8 cellular contexts compared by ENCODE assay signal in genomic region chr1:229342305-229342901, GRCh38. TPM values are rescaled to one million over a fixed set of nuclear protein-coding genes. Genes with fewer than 3 reads are reported as not detected.
A peak's percentile ranks its signal among the peaks of the same experiment; 100 is the strongest.
DNase-seq lines count a peak whose midpoint lies in the region; ATAC-seq lines count a peak whose summit lies in the region.

No MANE protein-coding gene starts in this region.

- H3K18ac ChIP-seq in mesendoderm (ENCODE audit: low read length), result peak overlapping the region; percentile 82

- no CpG with 5 or more reads among the region's 73 CpGs for WGBS in mesendoderm (ENCODE audit: extremely low coverage, insufficient coverage, low lambda C conversion rate)

- no peaks in the 10 kb centered on the region for H3K9me3 ChIP-seq in CD4-positive, alpha-beta memory T cell (ENCODE audit: control insufficient read depth in 1 of 2, low read length in 2 of 2)

- CTCF ChIA-PET in CD4-positive, alpha-beta memory T cell (lab: Charles Lee; ENCODE audit: partially characterized antibody), result interaction anchor here (1.3 to 2.2 kb wide), 2 partner anchors 8 to 84 kb away, joined by 3 to 4 read pairs; no protein-coding TSS in a partner anchor

- peak overlapping the region; percentile 20 for H3K4ac ChIP-seq in mesendoderm (ENCODE audit: low read depth, low read length)

- H2AK5ac ChIP-seq in mesendoderm (ENCODE audit: low read length), result no peak overlapping the region

- peak; percentile 85 to 89 (median 86) for DNase-seq in CD4-positive, alpha-beta memory T cell
- DNase-seq in NCI-H82 treated with DMSO at 0.1 percent for 48 hours (lab: John Stamatoyannopoulos, UW; ENCODE audit: unreplicated experiment) (peak; percentile 76), mesendoderm (peak; percentile 83)
- peak; percentile 51 to 62 for DNase-seq in activated CD8-positive, alpha-beta memory T cell treated with anti-CD3 and anti-CD28 coated beads for 4 hours (ENCODE audit: low read depth in 2 of 2)
- DNase-seq in effector memory CD8-positive, alpha-beta T cell, result peak; percentile 75 to 78 (median 76)
- DNase-seq in stimulated activated CD8-positive, alpha-beta memory T cell treated with anti-CD3 and anti-CD28 coated beads, Interleukin-15, amount 100 ng/mL, for 1 hour (ENCODE audit: low read depth), result peak; percentile 58

- H3K79me1 ChIP-seq in mesendoderm (ENCODE audit: low read length), result peaks cover 2% of the 10 kb centered on the region

- H3K4me3 Mint-ChIP-seq in CD4-positive, alpha-beta memory T cell, result peak overlapping the region; percentile 77 to 92 (median 85)
- peak overlapping the region; percentile 95 for H3K4me3 Mint-ChIP-seq in effector memory CD8-positive, alpha-beta T cell

- H3K9ac ChIP-seq in mesendoderm (ENCODE audit: low read length), result peak overlapping the region; percentile 81

- peaks cover 4 to 6% of the 10 kb centered on the region in 2 donors for H3K27me3 Mint-ChIP-seq in CD4-positive, alpha-beta memory T cell
- H3K27me3 Mint-ChIP-seq in effector memory CD8-positive, alpha-beta T cell, result peaks cover 9 to 25% of the 10 kb centered on the region in 2 donors

- peak overlapping the region; percentile 96 for H3K56ac ChIP-seq in mesendoderm (ENCODE audit: low read length)

- no peaks in the 10 kb centered on the region for H3K36me3 ChIP-seq in CD4-positive, alpha-beta memory T cell (ENCODE audit: insufficient read depth, low read length)
- H3K36me3 ChIP-seq in mesendoderm (ENCODE audit: control insufficient read depth, insufficient read depth, low read length), result no peaks in the 10 kb centered on the region

- peak overlapping the region; percentile 68 for H3K27ac ChIP-seq in CD4-positive, alpha-beta memory T cell (ENCODE audit: low read depth, low read length)
- H3K27ac ChIP-seq in mesendoderm (ENCODE audit: low read depth, low read length), result peak overlapping the region; percentile 54

- peak overlapping the region; percentile 66 for H3K23ac ChIP-seq in mesendoderm (ENCODE audit: low read length)

- peak overlapping the region in 6 of 7 donors; percentile 58 to 89 (median 71) for H3K27ac Mint-ChIP-seq in CD4-positive, alpha-beta memory T cell
- peak overlapping the region in 1 of 2 donors; percentile 92 for H3K27ac Mint-ChIP-seq in effector memory CD8-positive, alpha-beta T cell

- H3K4me2 ChIP-seq in mesendoderm (ENCODE audit: low read length), result peak overlapping the region; percentile 67

- H2BK15ac ChIP-seq in mesendoderm (replicated peaks; ENCODE audit: low read depth), result no peak overlapping the region

- H2BK5ac ChIP-seq in mesendoderm (ENCODE audit: low read length), result no peak overlapping the region

- intact Hi-C loops in CD4-positive, alpha-beta memory T cell (cut with micrococcal nuclease), result loop anchor here (1.0 to 5.0 kb wide), 4 partner anchors 71 to 605 kb away; partner anchors contain the start of genes ABCB10, NUP133, RAB4A and RHOU

- peaks cover 25 to 51% (median 39%) of the 10 kb centered on the region in 4 donors for H3K4me1 Mint-ChIP-seq in CD4-positive, alpha-beta memory T cell
- peaks cover 18 to 40% of the 10 kb centered on the region in 2 donors for H3K4me1 Mint-ChIP-seq in effector memory CD8-positive, alpha-beta T cell (ENCODE audit: low read depth in 2 of 2)

- no peaks in the 10 kb centered on the region for H3K79me2 ChIP-seq in mesendoderm (ENCODE audit: control insufficient read depth, insufficient read depth, low read length)

- H3K27me3 ChIP-seq in CD4-positive, alpha-beta memory T cell (ENCODE audit: insufficient read depth, low read length), result no peaks in the 10 kb centered on the region
- no peaks in the 10 kb centered on the region for H3K27me3 ChIP-seq in mesendoderm (ENCODE audit: insufficient read depth, low read length, poor library complexity)

- H4K5ac ChIP-seq in mesendoderm (ENCODE audit: low read length), result no peak overlapping the region

- no peak overlapping the region for H4K8ac ChIP-seq in mesendoderm (ENCODE audit: low read depth, low read length)

- no peak overlapping the region for H2BK120ac ChIP-seq in mesendoderm (ENCODE audit: low read depth, low read length)

- peak overlapping the region in 1 of 2 donors; percentile 67 for H3K4me3 ChIP-seq in CD4-positive, alpha-beta memory T cell (ENCODE audit: low read length in 2 of 2)
- H3K4me3 ChIP-seq in mesendoderm (ENCODE audit: low read length), result peak overlapping the region; percentile 72

- peaks cover 0 to 14% of the 10 kb centered on the region in 2 donors for H3K36me3 Mint-ChIP-seq in CD4-positive, alpha-beta memory T cell
- H3K36me3 Mint-ChIP-seq in effector memory CD8-positive, alpha-beta T cell (ENCODE audit: insufficient read depth), result peaks cover 15% of the 10 kb centered on the region

- peaks cover 55% of the 10 kb centered on the region for H3K4me1 ChIP-seq in CD4-positive, alpha-beta memory T cell (ENCODE audit: insufficient read depth, low read length)
- H3K4me1 ChIP-seq in mesendoderm (ENCODE audit: control insufficient read depth, low read depth, low read length), result no peaks in the 10 kb centered on the region

- POLR2A ChIA-PET in CD4-positive, alpha-beta memory T cell (lab: Charles Lee; ENCODE audit: partially characterized antibody), result interaction anchor here (0.5 to 3.9 kb wide), 15 partner anchors 8 to 607 kb away, joined by 3 to 21 read pairs (median 4); partner anchors contain the start of genes ABCB10, NUP133, RAB4A and RHOU

- peaks cover 0 to 2% (median 0%) of the 10 kb centered on the region in 8 donors for H3K9me3 Mint-ChIP-seq in CD4-positive, alpha-beta memory T cell
- no peaks in the 10 kb centered on the region for H3K9me3 Mint-ChIP-seq in effector memory CD8-positive, alpha-beta T cell

- peak; percentile 63 for ATAC-seq in GM19395 (IDR thresholded peaks at IDR 0.05; ENCODE audit: unreplicated experiment)
- peak; percentile 63 for ATAC-seq in HG03520 (IDR thresholded peaks at IDR 0.05; ENCODE audit: unreplicated experiment)
- peak; percentile 74 for ATAC-seq in effector memory CD8-positive, alpha-beta T cell (replicated peaks)

RNA-seq across cellular contexts. Expression of gene CCSAP, which starts 0.4 kb away (rescaled TPM):
- 10 to 100 TPM; 17.5 to 18.3 TPM for total RNA-seq in CD4-positive, alpha-beta memory T cell
- 1 to 10 TPM; 3.9 to 4.1 TPM for polyA plus RNA-seq in CD4-positive, alpha-beta memory T cell
- 5.1 TPM for polyA plus RNA-seq in mesendoderm (2013, experiment 1 of 2)
- 5.3 TPM for polyA plus RNA-seq in mesendoderm (2013, experiment 2 of 2)
